Comparison of ENCODE assay signal across 29 cellular contexts in genomic region chr20:5013682-5014447, GRCh38.
"Had no signal": no experiment of that assay in that cellular context is flagged by ENCODE, and none has a peak within 500 bp of the region (broad histone marks: within the 10 kb centered on the region; RNA-seq: fewer than 3 reads in every experiment).

No MANE protein-coding gene starts in this region.

- DNase-seq: naive B cell; naive thymus-derived CD8-positive, alpha-beta T cell; nephron progenitor cell; occipital lobe; pancreas; psoas muscle; right cardiac atrium; spleen; stimulated activated CD4-positive, alpha-beta T cell treated with anti-CD3 and anti-CD28 coated beads, Interleukin-12 subunit alpha, Interleukin-12 subunit beta, amount 100 ng/mL, for 4 hours; stimulated activated CD4-positive, alpha-beta T cell treated with anti-CD3 and anti-CD28 coated beads, Interleukin-1b, Interleukin-23, amount 100 ng/mL, for 48 hours; stimulated activated CD4-positive, alpha-beta T cell treated with anti-CD3 and anti-CD28 coated beads, Interleukin-4, amount 100 ng/mL, for 1 hour; stimulated activated CD4-positive, alpha-beta T cell treated with anti-CD3 and anti-CD28 coated beads, Interleukin-4, amount 100 ng/mL, for 4 hours; stimulated activated CD8-positive, alpha-beta memory T cell treated with anti-CD3 and anti-CD28 coated beads, Interleukin-4, amount 100 ng/mL, for 48 hours; stimulated activated naive CD4-positive, alpha-beta T cell; stimulated activated naive CD8-positive, alpha-beta T cell treated with anti-CD3 and anti-CD28 coated beads, Interleukin-15, amount 100 ng/mL, for 72 hours; stimulated activated naive CD8-positive, alpha-beta T cell treated with anti-CD3 and anti-CD28 coated beads, Interleukin-15, Interleukin-2, amounts not matched to agents 100 U/mL and 50 U/mL, for 24 hours; substantia nigra; testis; tibial artery; transverse colon; upper lobe of left lung had no signal

- H3K4me2 ChIP-seq: smooth muscle cell had no signal

- H3K27ac ChIP-seq: pancreas, psoas muscle, skin epidermis, spleen, suprapubic skin, testis, tibial artery, transverse colon, upper lobe of left lung, vagina had no signal

- FAIRE-seq: pancreas, urothelium cell line had no signal

- H3K27me3 ChIP-seq: pancreas, spleen, suprapubic skin, testis, tibial artery, transverse colon, upper lobe of left lung, vagina had no signal

- H3K4me1 ChIP-seq: pancreas, psoas muscle, suprapubic skin, testis, tibial artery, transverse colon, vagina had no signal

- H3K36me3 ChIP-seq: pancreas, spleen, suprapubic skin, tibial artery, transverse colon, upper lobe of left lung, vagina had no signal

- H3K4me3 ChIP-seq: pancreas, psoas muscle, skin epidermis, smooth muscle cell, spleen, suprapubic skin, testis, tibial artery, transverse colon, upper lobe of left lung, vagina had no signal

- ATAC-seq: naive thymus-derived CD8-positive, alpha-beta T cell; natural killer cell treated with Interleukin-12 subunit alpha and Interleukin-12 subunit beta and Interleukin-15 and Interleukin-18, amount 100 ng/mL, for 72 hours; pancreas; psoas muscle; right cardiac atrium; sciatic nerve; stimulated activated memory B cell treated with anti-CD40 and anti-IgM and Interleukin-4, amounts not matched to agents 10 μg/mL and 1 μg/mL and 100 μg/mL, for 72 hours; stimulated activated naive CD8-positive, alpha-beta T cell treated with anti-CD3 and anti-CD28 coated beads, Interleukin-15, amount 100 ng/mL, for 72 hours; stimulated activated naive CD8-positive, alpha-beta T cell treated with anti-CD3 and anti-CD28 coated beads, Interleukin-15, Interleukin-2, amounts not matched to agents 100 U/mL and 50 U/mL, for 24 hours had no signal

- H3K9me3 ChIP-seq: pancreas, psoas muscle, spleen, suprapubic skin, testis, tibial artery, transverse colon, upper lobe of left lung, vagina had no signal
